ENCODE assay signal across 8 cellular contexts in genomic region chr2:26184086-26184485, GRCh38. TPM values are rescaled to one million over a fixed set of nuclear protein-coding genes. Genes with fewer than 3 reads are reported as not detected.
A peak's percentile ranks its signal among the peaks of the same experiment; 100 is the strongest.
DNase-seq lines count a peak whose midpoint lies in the region; ATAC-seq lines count a peak whose summit lies in the region.

No MANE protein-coding gene starts in this region.

- peaks cover 27% of the 10 kb centered on the region for H3K27me3 Mint-ChIP-seq in T-helper 1 cell treated with Interleukin-12 subunit alpha and Interleukin-12 subunit beta and Interleukin-4 antibody, amounts not matched to agents 30 μg/mL and 1 μg/mL, for 36 hours (ENCODE audit: low read depth)
- H3K27me3 Mint-ChIP-seq in immature natural killer cell (ENCODE audit: low read depth in 3 of 3) = peaks cover 8 to 13% (median 13%) of the 10 kb centered on the region in 3 donors
- H3K27me3 Mint-ChIP-seq in stimulated activated memory B cell treated with anti-CD40 and anti-IgM and Interleukin-4, amounts not matched to agents 10 μg/mL and 1 μg/mL and 100 μg/mL, for 72 hours = peaks cover 15% of the 10 kb centered on the region

- no peaks in the 10 kb centered on the region for H3K9me3 Mint-ChIP-seq in T-helper 1 cell treated with Interleukin-12 subunit alpha and Interleukin-12 subunit beta and Interleukin-4 antibody, amounts not matched to agents 30 μg/mL and 1 μg/mL, for 36 hours
- no peaks in the 10 kb centered on the region for H3K9me3 Mint-ChIP-seq in immature natural killer cell
- no peaks in the 10 kb centered on the region for H3K9me3 Mint-ChIP-seq in stimulated activated memory B cell treated with anti-CD40 and anti-IgM and Interleukin-4, amounts not matched to agents 10 μg/mL and 1 μg/mL and 100 μg/mL, for 72 hours

- H3K36me3 Mint-ChIP-seq in T-helper 1 cell treated with Interleukin-12 subunit alpha and Interleukin-12 subunit beta and Interleukin-4 antibody, amounts not matched to agents 30 μg/mL and 1 μg/mL, for 36 hours (ENCODE audit: low read depth) = no peaks in the 10 kb centered on the region
- H3K36me3 Mint-ChIP-seq in immature natural killer cell = no peaks in the 10 kb centered on the region
- H3K36me3 Mint-ChIP-seq in stimulated activated memory B cell treated with anti-CD40 and anti-IgM and Interleukin-4, amounts not matched to agents 10 μg/mL and 1 μg/mL and 100 μg/mL, for 72 hours = no peaks in the 10 kb centered on the region

- peak overlapping the region; percentile 72 for H3K27ac Mint-ChIP-seq in T-helper 1 cell treated with Interleukin-12 subunit alpha and Interleukin-12 subunit beta and Interleukin-4 antibody, amounts not matched to agents 30 μg/mL and 1 μg/mL, for 36 hours
- H3K27ac Mint-ChIP-seq in immature natural killer cell = peak overlapping the region; percentile 15 to 70 (median 48)
- peak overlapping the region; percentile 30 for H3K27ac Mint-ChIP-seq in stimulated activated memory B cell treated with anti-CD40 and anti-IgM and Interleukin-4, amounts not matched to agents 10 μg/mL and 1 μg/mL and 100 μg/mL, for 72 hours

- H3K9me3 ChIP-seq in adipocyte (ENCODE audit: control insufficient read depth, low read length) = no peaks in the 10 kb centered on the region

- no peaks in the 10 kb centered on the region for H3K36me3 ChIP-seq in adipocyte (ENCODE audit: control insufficient read depth, insufficient read depth, low read length, severe bottlenecking)

- H3K4me1 Mint-ChIP-seq in T-helper 1 cell treated with Interleukin-12 subunit alpha and Interleukin-12 subunit beta and Interleukin-4 antibody, amounts not matched to agents 30 μg/mL and 1 μg/mL, for 36 hours (ENCODE audit: low read depth) = peaks cover 13% of the 10 kb centered on the region
- peaks cover 20 to 25% of the 10 kb centered on the region in 2 donors for H3K4me1 Mint-ChIP-seq in immature natural killer cell
- H3K4me1 Mint-ChIP-seq in stimulated activated memory B cell treated with anti-CD40 and anti-IgM and Interleukin-4, amounts not matched to agents 10 μg/mL and 1 μg/mL and 100 μg/mL, for 72 hours = peaks cover 28% of the 10 kb centered on the region

- ATAC-seq in stimulated activated memory B cell treated with anti-CD40 and anti-IgM and Interleukin-4, amounts not matched to agents 10 μg/mL and 1 μg/mL and 100 μg/mL, for 72 hours = no peak

- H3K27me3 ChIP-seq in adipocyte (replicated peaks; ENCODE audit: control insufficient read depth, insufficient read depth, low read length) = no peaks in the 10 kb centered on the region

- DNase-seq in T-helper 1 cell = no peak
- DNase-seq in adipocyte (ENCODE audit: low read depth) = no peak
- DNase-seq in immature natural killer cell = no peak
- no peak for DNase-seq in dermis blood vessel endothelial cell
- no peak for DNase-seq in C1 segment of cervical spinal cord (lab: John Stamatoyannopoulos, UW)
- DNase-seq in kidney glomerular epithelial cell (lab: John Stamatoyannopoulos, UW) = no peak

- H3K4me3 Mint-ChIP-seq in T-helper 1 cell treated with Interleukin-12 subunit alpha and Interleukin-12 subunit beta and Interleukin-4 antibody, amounts not matched to agents 30 μg/mL and 1 μg/mL, for 36 hours = peak overlapping the region; percentile 75
- peak overlapping the region; percentile 61 to 86 (median 79) for H3K4me3 Mint-ChIP-seq in immature natural killer cell
- peak overlapping the region; percentile 57 for H3K4me3 Mint-ChIP-seq in stimulated activated memory B cell treated with anti-CD40 and anti-IgM and Interleukin-4, amounts not matched to agents 10 μg/mL and 1 μg/mL and 100 μg/mL, for 72 hours

- peak overlapping the region; percentile 86 for H3K4me3 ChIP-seq in adipocyte (ENCODE audit: low read length)

- H3K9ac ChIP-seq in adipocyte (ENCODE audit: low read length) = peak overlapping the region; percentile 84

- peaks cover 19% of the 10 kb centered on the region for H3K4me1 ChIP-seq in adipocyte (ENCODE audit: control insufficient read depth, insufficient read depth, low read length)

RNA-seq across cellular contexts. Expression of gene GAREM2, which starts 11.2 kb away (rescaled TPM):
- 1 to 10 TPM in 2 of 3 donors, under 1 TPM in 1; 0.50 to 3.5 (median 1.4) TPM for polyA plus RNA-seq in immature natural killer cell
- 0.37 and 0.68 TPM in 2 replicates for total RNA-seq in dermis blood vessel endothelial cell
